ENCODE assay signal across 8 cellular contexts in genomic region chr10:21174670-21175495, GRCh38.
DNase-seq lines count a peak whose midpoint lies in the region; ATAC-seq, FAIRE-seq and TF ChIP-seq lines count a peak whose summit lies in the region.

No MANE protein-coding gene starts in this region.

- CTCF ChIA-PET in activated CD8-positive, alpha-beta memory T cell treated with anti-CD3 and anti-CD28 coated beads, Interleukin-2, amount 10 ng/mL, durations not matched to agents 7 days and 5 days (lab: Charles Lee) = no interaction called here
- CTCF ChIA-PET in K562 (lab: Yijun Ruan, JAX; ENCODE audit: low intra/inter-chr PET ratio) = no interaction called here

- peak overlapping the region; percentile 63 to 89 for H3K9ac ChIP-seq in K562 (ENCODE audit: insufficient read depth in 1 of 2, low read depth in 2 of 2, low read length in 2 of 2)

- no TSS peak for BruUV-seq in K562 (replicated peaks; lab: Mats Ljungman, UMichigan)

- ATAC-seq in activated CD8-positive, alpha-beta memory T cell treated with anti-CD3 and anti-CD28 coated beads, Interleukin-2, amount 10 ng/mL, durations not matched to agents 7 days and 5 days = no peak
- ATAC-seq in K562 (peak; percentile 34), left lung (no peak)

- H3K27ac ChIP-seq in K562 (ENCODE audit: extremely low read depth, low read depth, low read length) = peak overlapping the region; percentile 14
- peak overlapping the region; percentile 78 to 80 for H3K27ac ChIP-seq in left lung
- peak overlapping the region; percentile 65 for H3K27ac ChIP-seq in thymus (ENCODE audit: low read depth)

- H3K27ac Mint-ChIP-seq in activated CD8-positive, alpha-beta memory T cell treated with anti-CD3 and anti-CD28 coated beads, Interleukin-2, amount 10 ng/mL, durations not matched to agents 7 days and 5 days = no peak overlapping the region

- H3K4me3 ChIP-seq in K562 = peak overlapping the region; percentile 52
- H3K4me3 ChIP-seq in left lung = peak overlapping the region; percentile 50 to 54
- peak overlapping the region; percentile 36 for H3K4me3 ChIP-seq in thymus (ENCODE audit: low read length)

- H3K4me1 Mint-ChIP-seq in activated CD8-positive, alpha-beta memory T cell treated with anti-CD3 and anti-CD28 coated beads, Interleukin-2, amount 10 ng/mL, durations not matched to agents 7 days and 5 days = peaks cover 10% of the 10 kb centered on the region

- TF ChIP-seq RAD21 in K562 (CRISPR knock-in tag; conservative IDR thresholded peaks at IDR 0.05 in 1 of 2, IDR thresholded peaks at IDR 0.05 in 1 of 2) = no peak; a peak in 1 of 4 replicates

- POLR2A ChIA-PET in K562 (lab: Yijun Ruan, JAX) = interaction anchor here (0.6 to 1.4 kb wide), 4 partner anchors 9 to 1670 kb away, joined by 3 to 6 read pairs (median 4); no protein-coding TSS in a partner anchor

- in situ Hi-C loops in K562 (cut with MboI) = no loop called here

- H3K36me3 Mint-ChIP-seq in activated CD8-positive, alpha-beta memory T cell treated with anti-CD3 and anti-CD28 coated beads, Interleukin-2, amount 10 ng/mL, durations not matched to agents 7 days and 5 days = peaks cover 2% of the 10 kb centered on the region

- no peak for TF ChIP-seq CTCF in K562 (IDR thresholded peaks at IDR 0.05 in 2 of 3, conservative IDR thresholded peaks at IDR 0.05 in 1 of 3; ENCODE audit: insufficient read depth in 2 of 3, low read depth in 1 of 3, low read length in 3 of 3)
- TF ChIP-seq CTCF in left lung (IDR thresholded peaks at IDR 0.05) = no peak

- H3K36me3 ChIP-seq in K562 (ENCODE audit: control insufficient read depth, insufficient read depth, low read length) (peaks cover 5% of the 10 kb centered on the region; the same call in 1 of the 3 replicates), left lung (no peaks in the 10 kb centered on the region), thymus (ENCODE audit: control insufficient read depth, insufficient read depth) (no peaks in the 10 kb centered on the region)

- no peak for DNase-seq in activated CD8-positive, alpha-beta memory T cell treated with anti-CD3 and anti-CD28 coated beads, Interleukin-2, amount 10 ng/mL, durations not matched to agents 7 days and 5 days
- no peak for DNase-seq in activated CD8-positive, alpha-beta memory T cell treated with anti-CD3 and anti-CD28 coated beads, Interleukin-2, amount 50 U/mL, for 4 hours
- peak in 2 of 4 experiments; percentile 32 to 71 for DNase-seq in K562 (ENCODE audit: extremely low read depth in 1 of 4, low spot score in 3 of 4)
- DNase-seq in left lung = no peak
- no peak for DNase-seq in DMS 273 (lab: John Stamatoyannopoulos, UW; ENCODE audit: unreplicated experiment)
- no peak for DNase-seq in NCI-H1694 treated with DMSO at 0.1 percent for 48 hours (lab: John Stamatoyannopoulos, UW)
- DNase-seq in activated CD4-positive, alpha-beta T cell treated with anti-CD3 and anti-CD28 coated beads for 4 hours = no peak

- peak overlapping the region; percentile 75 for H3K4me2 ChIP-seq in K562 (ENCODE audit: insufficient read depth, low read length)

- H4K20me1 ChIP-seq in K562 (replicated peaks; ENCODE audit: control insufficient read depth, insufficient read depth, low read length) = no peaks in the 10 kb centered on the region

- H3K4me1 ChIP-seq in K562 (replicated peaks in 1 of 2; ENCODE audit: control insufficient read depth in 2 of 2, insufficient read depth in 2 of 2, low read length in 2 of 2) = peaks cover 12 to 21% of the 10 kb centered on the region in 2 experiments; a peak in 4 of 5 replicates
- H3K4me1 ChIP-seq in left lung = peaks cover 0 to 16% of the 10 kb centered on the region in 2 donors
- H3K4me1 ChIP-seq in thymus (ENCODE audit: control insufficient read depth, insufficient read depth, low read length) = no peaks in the 10 kb centered on the region

- WGBS in K562 (ENCODE audit: insufficient coverage, low coverage, missing lambda C conversion rate) = 27% methylated on average over 35 of the region's 37 CpGs
- 16% methylated on average over 37 of the region's 37 CpGs for WGBS in thymus

- TF ChIP-seq EP300 in K562 (IDR thresholded peaks at IDR 0.05; ENCODE audit: low read length) = no peak

- H3K9me1 ChIP-seq in K562 (ENCODE audit: control insufficient read depth, insufficient read depth, low read length) = no peaks in the 10 kb centered on the region

- intact Hi-C loops in K562 (cut with micrococcal nuclease) (loop anchor here (2.0 kb wide), 1 partner anchor 96 kb away; no protein-coding TSS in a partner anchor), left lung (cut with DNase I) (no loop called here)

- H2AFZ ChIP-seq in K562 (ENCODE audit: low read depth, low read length) = peak overlapping the region; percentile 55

- H3K9me3 ChIP-seq in K562 (replicated peaks; ENCODE audit: control insufficient read depth, insufficient read depth, low read depth, low read length) (peaks cover 12% of the 10 kb centered on the region), left lung (peaks cover 0 to 6% of the 10 kb centered on the region in 2 donors), thymus (ENCODE audit: control insufficient read depth) (no peaks in the 10 kb centered on the region)

- H3K9me3 Mint-ChIP-seq in activated CD8-positive, alpha-beta memory T cell treated with anti-CD3 and anti-CD28 coated beads, Interleukin-2, amount 10 ng/mL, durations not matched to agents 7 days and 5 days (ENCODE audit: low read depth) = no peaks in the 10 kb centered on the region

- H3K27me3 Mint-ChIP-seq in activated CD8-positive, alpha-beta memory T cell treated with anti-CD3 and anti-CD28 coated beads, Interleukin-2, amount 10 ng/mL, durations not matched to agents 7 days and 5 days = peaks cover 55% of the 10 kb centered on the region

- peaks cover 3% of the 10 kb centered on the region; the same call in 2 of the 3 replicates for H3K79me2 ChIP-seq in K562 (ENCODE audit: control insufficient read depth, insufficient read depth, low read length)

- H3K4me3 Mint-ChIP-seq in activated CD8-positive, alpha-beta memory T cell treated with anti-CD3 and anti-CD28 coated beads, Interleukin-2, amount 10 ng/mL, durations not matched to agents 7 days and 5 days = peak overlapping the region; percentile 9

- FAIRE-seq in K562 (lab: Jason Lieb, UNC) = peak; percentile 78

- H3K27me3 ChIP-seq in K562 (ENCODE audit: control insufficient read depth in 2 of 2, insufficient read depth in 2 of 2, low read length in 2 of 2) (no peaks in the 10 kb centered on the region), left lung (peaks cover 4 to 65% of the 10 kb centered on the region in 2 donors), thymus (ENCODE audit: control insufficient read depth, insufficient read depth) (peaks cover 42% of the 10 kb centered on the region)

- TF ChIP-seq POLR2A in K562 (conservative IDR thresholded peaks at IDR 0.05) = no peak

Comparison
In these comparisons a context has a peak if more than half of its experiments do, and no peak if none do; other contexts are left out.
1. H3K27ac ChIP-seq: peak in every context shown above with its lines; median percentile 79 in left lung; 65 in thymus; 14 in K562.